Comparison of ENCODE assay signal across 1 cellular context in the genomic region with DNA sequence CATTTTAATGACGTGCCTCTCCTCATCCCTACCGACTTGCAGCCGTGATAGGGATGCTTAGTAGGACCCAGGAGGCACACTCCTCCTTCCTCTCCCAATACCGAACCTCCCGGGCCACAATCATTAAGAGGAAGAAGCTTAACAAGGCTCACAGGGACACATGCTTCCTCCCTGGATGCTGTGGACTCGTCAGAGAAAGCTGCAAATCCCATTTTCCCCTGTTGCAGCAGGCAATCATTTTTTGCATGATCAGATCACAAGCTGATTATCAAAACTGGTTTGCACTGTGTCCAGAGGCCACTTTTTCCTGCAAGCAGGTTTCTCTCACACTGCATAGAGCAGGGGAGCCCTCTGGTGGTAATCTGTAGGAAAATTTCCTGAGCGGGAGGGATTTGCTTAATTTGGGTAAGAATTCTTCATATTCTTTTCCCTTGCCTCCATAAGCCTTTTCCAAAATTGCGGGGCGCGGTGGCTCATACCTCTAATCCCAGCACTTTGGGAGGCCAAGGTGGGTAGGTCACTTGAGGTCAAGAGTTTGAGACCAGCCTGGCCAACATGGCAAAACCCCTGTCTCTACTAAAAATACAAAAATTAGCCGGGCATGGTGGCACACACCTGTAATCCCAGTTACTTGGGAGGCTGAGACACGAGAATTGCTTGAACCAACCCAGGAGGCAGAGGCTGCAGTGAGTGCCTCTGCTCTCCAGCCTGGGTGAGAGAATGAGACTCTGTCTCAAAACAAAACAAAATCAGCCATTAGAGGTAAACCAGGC.
TF ChIP-seq lines count a peak whose summit lies in the region.

No MANE protein-coding gene starts in this region.

TF ChIP-seq in HepG2, 621 proteins besides CTCF, POLR2A, EP300 and RAD21 (continued from another document):
- TF ChIP-seq, protein P1, sequence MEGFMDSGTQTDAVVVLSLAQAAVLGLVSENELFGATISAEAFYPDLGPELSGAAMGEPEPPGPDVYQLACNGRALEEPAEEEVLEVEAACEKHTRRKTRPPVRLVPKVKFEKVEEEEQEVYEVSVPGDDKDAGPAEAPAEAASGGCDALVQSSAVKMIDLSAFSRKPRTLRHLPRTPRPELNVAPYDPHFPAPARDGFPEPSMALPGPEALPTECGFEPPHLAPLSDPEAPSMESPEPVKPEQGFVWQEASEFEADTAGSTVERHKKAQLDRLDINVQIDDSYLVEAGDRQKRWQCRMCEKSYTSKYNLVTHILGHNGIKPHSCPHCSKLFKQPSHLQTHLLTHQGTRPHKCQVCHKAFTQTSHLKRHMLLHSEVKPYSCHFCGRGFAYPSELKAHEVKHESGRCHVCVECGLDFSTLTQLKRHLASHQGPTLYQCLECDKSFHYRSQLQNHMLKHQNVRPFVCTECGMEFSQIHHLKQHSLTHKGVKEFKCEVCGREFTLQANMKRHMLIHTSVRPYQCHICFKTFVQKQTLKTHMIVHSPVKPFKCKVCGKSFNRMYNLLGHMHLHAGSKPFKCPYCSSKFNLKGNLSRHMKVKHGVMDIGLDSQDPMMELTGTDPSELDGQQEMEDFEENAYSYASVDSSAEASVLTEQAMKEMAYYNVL (CRISPR knock-in tag; IDR thresholded peaks at IDR 0.05; ENCODE audit: borderline replicate concordance), result no peak
- TF ChIP-seq ZNF326 (CRISPR knock-in tag; IDR thresholded peaks at IDR 0.05; ENCODE audit: borderline replicate concordance), result no peak
- no peak for TF ChIP-seq CENPT (CRISPR knock-in tag; IDR thresholded peaks at IDR 0.05; ENCODE audit: low read depth)
- 0 out of 2 replicates have a peak, but pooled peaks have one; percentile 20 for TF ChIP-seq MIXL1 (CRISPR knock-in tag; IDR thresholded peaks at IDR 0.05)
- TF ChIP-seq ZFP82 (CRISPR knock-in tag; IDR thresholded peaks at IDR 0.05; ENCODE audit: borderline replicate concordance), result no peak
- TF ChIP-seq PHF8 (CRISPR knock-in tag; IDR thresholded peaks at IDR 0.05), result no peak
- peak; percentile 93 for TF ChIP-seq STAG1 (CRISPR knock-in tag; IDR thresholded peaks at IDR 0.05)
- TF ChIP-seq FOSL2 (CRISPR knock-in tag; IDR thresholded peaks at IDR 0.05), result 0 out of 2 replicates have a peak, but pooled peaks have one; percentile 9
- TF ChIP-seq, protein P2, sequence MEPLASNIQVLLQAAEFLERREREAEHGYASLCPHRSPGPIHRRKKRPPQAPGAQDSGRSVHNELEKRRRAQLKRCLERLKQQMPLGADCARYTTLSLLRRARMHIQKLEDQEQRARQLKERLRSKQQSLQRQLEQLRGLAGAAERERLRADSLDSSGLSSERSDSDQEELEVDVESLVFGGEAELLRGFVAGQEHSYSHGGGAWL (CRISPR knock-in tag; IDR thresholded peaks at IDR 0.05), result 0 out of 2 replicates have a peak, but pooled peaks have one; percentile 37
- TF ChIP-seq ZNF24 (IDR thresholded peaks at IDR 0.05), result no peak
- TF ChIP-seq, protein P3, sequence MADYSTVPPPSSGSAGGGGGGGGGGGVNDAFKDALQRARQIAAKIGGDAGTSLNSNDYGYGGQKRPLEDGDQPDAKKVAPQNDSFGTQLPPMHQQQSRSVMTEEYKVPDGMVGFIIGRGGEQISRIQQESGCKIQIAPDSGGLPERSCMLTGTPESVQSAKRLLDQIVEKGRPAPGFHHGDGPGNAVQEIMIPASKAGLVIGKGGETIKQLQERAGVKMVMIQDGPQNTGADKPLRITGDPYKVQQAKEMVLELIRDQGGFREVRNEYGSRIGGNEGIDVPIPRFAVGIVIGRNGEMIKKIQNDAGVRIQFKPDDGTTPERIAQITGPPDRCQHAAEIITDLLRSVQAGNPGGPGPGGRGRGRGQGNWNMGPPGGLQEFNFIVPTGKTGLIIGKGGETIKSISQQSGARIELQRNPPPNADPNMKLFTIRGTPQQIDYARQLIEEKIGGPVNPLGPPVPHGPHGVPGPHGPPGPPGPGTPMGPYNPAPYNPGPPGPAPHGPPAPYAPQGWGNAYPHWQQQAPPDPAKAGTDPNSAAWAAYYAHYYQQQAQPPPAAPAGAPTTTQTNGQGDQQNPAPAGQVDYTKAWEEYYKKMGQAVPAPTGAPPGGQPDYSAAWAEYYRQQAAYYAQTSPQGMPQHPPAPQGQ (CRISPR knock-in tag; IDR thresholded peaks at IDR 0.05; ENCODE audit: borderline replicate concordance), result no peak
- no peak for TF ChIP-seq KAT2B (IDR thresholded peaks at IDR 0.05; ENCODE audit: borderline replicate concordance, low read depth, low read length)
- no peak for TF ChIP-seq POLR2AphosphoS5 (IDR thresholded peaks at IDR 0.05; ENCODE audit: low read depth, low read length)
- no peak for TF ChIP-seq SALL1 (CRISPR knock-in tag; IDR thresholded peaks at IDR 0.05)
- TF ChIP-seq ZNF709 (CRISPR knock-in tag; IDR thresholded peaks at IDR 0.05), result no peak
- TF ChIP-seq STAT5B (CRISPR knock-in tag; IDR thresholded peaks at IDR 0.05), result no peak
- no peak for TF ChIP-seq ZBTB8A (CRISPR knock-in tag; IDR thresholded peaks at IDR 0.05; ENCODE audit: borderline replicate concordance, low read depth)
- TF ChIP-seq, protein P4, sequence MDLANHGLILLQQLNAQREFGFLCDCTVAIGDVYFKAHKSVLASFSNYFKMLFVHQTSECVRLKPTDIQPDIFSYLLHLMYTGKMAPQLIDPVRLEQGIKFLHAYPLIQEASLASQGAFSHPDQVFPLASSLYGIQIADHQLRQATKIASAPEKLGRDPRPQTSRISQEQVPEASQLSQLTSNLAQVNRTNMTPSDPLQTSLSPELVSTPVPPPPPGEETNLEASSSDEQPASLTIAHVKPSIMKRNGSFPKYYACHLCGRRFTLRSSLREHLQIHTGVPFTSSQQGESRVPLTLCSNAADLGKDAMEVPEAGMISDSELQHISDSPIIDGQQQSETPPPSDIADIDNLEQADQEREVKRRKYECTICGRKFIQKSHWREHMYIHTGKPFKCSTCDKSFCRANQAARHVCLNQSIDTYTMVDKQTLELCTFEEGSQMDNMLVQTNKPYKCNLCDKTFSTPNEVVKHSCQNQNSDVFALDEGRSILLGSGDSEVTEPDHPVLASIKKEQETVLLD (CRISPR knock-in tag; IDR thresholded peaks at IDR 0.05; ENCODE audit: low read depth), result no peak
- TF ChIP-seq MBD4 (IDR thresholded peaks at IDR 0.05; ENCODE audit: borderline replicate concordance, low read length), result no peak
- no peak for TF ChIP-seq ZKSCAN1 (IDR thresholded peaks at IDR 0.05; ENCODE audit: low read length)
- TF ChIP-seq XRCC5 (optimal IDR thresholded peaks at IDR 0.05; ENCODE audit: low read length), result peak; percentile 22
- TF ChIP-seq BORCS8-MEF2B (CRISPR knock-in tag; IDR thresholded peaks at IDR 0.05), result no peak
- TF ChIP-seq KAT7 (CRISPR knock-in tag; IDR thresholded peaks at IDR 0.05; ENCODE audit: borderline replicate concordance), result no peak
- peak; percentile 93 for TF ChIP-seq SMC3 (IDR thresholded peaks at IDR 0.05; ENCODE audit: low read length)
- TF ChIP-seq, protein P5, sequence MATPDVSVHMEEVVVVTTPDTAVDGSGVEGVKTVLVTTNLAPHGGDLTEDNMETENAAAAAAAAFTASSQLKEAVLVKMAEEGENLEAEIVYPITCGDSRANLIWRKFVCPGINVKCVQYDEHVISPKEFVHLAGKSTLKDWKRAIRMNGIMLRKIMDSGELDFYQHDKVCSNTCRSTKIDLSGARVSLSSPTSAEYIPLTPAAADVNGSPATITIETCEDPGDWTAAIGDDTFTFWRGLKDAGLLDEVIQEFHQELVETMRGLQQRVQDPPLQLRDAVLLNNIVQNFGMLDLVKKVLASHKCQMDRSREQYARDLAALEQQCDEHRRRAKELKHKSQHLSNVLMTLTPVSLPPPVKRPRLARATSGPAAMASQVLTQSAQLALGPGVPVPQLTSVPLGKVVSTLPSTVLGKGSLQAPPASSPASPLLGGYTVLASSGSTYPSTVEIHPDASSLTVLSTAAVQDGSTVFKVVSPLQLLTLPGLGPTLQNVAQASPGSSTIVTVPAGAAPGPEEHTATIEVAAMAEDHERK (CRISPR knock-in tag; IDR thresholded peaks at IDR 0.05; ENCODE audit: low read depth), result no peak
- TF ChIP-seq KDM2A (CRISPR knock-in tag; IDR thresholded peaks at IDR 0.05; ENCODE audit: borderline replicate concordance, low read depth), result peak; percentile 18; the same call in 1 of the 2 replicates
- no peak for TF ChIP-seq ESRRA (CRISPR knock-in tag; IDR thresholded peaks at IDR 0.05; ENCODE audit: low read depth)
- no peak for TF ChIP-seq ZFP36L1 (CRISPR knock-in tag; IDR thresholded peaks at IDR 0.05)
- 0 out of 2 replicates have a peak, but pooled peaks have one; percentile 26 for TF ChIP-seq SALL2 (CRISPR knock-in tag; IDR thresholded peaks at IDR 0.05)
- TF ChIP-seq TBL1XR1 (IDR thresholded peaks at IDR 0.05; ENCODE audit: borderline replicate concordance, low read length, partially characterized antibody), result no peak
- TF ChIP-seq SRSF1 (optimal IDR thresholded peaks at IDR 0.05; ENCODE audit: low read depth, low read length), result no peak
- no peak for TF ChIP-seq HDAC2 (CRISPR knock-in tag; IDR thresholded peaks at IDR 0.05)
- TF ChIP-seq ZNF44 (CRISPR knock-in tag; IDR thresholded peaks at IDR 0.05), result no peak
- TF ChIP-seq, protein P6, sequence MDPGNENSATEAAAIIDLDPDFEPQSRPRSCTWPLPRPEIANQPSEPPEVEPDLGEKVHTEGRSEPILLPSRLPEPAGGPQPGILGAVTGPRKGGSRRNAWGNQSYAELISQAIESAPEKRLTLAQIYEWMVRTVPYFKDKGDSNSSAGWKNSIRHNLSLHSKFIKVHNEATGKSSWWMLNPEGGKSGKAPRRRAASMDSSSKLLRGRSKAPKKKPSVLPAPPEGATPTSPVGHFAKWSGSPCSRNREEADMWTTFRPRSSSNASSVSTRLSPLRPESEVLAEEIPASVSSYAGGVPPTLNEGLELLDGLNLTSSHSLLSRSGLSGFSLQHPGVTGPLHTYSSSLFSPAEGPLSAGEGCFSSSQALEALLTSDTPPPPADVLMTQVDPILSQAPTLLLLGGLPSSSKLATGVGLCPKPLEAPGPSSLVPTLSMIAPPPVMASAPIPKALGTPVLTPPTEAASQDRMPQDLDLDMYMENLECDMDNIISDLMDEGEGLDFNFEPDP (CRISPR knock-in tag; conservative IDR thresholded peaks at IDR 0.05), result no peak
- TF ChIP-seq, protein P7, sequence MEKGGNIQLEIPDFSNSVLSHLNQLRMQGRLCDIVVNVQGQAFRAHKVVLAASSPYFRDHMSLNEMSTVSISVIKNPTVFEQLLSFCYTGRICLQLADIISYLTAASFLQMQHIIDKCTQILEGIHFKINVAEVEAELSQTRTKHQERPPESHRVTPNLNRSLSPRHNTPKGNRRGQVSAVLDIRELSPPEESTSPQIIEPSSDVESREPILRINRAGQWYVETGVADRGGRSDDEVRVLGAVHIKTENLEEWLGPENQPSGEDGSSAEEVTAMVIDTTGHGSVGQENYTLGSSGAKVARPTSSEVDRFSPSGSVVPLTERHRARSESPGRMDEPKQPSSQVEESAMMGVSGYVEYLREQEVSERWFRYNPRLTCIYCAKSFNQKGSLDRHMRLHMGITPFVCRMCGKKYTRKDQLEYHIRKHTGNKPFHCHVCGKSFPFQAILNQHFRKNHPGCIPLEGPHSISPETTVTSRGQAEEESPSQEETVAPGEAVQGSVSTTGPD (CRISPR knock-in tag; IDR thresholded peaks at IDR 0.05), result peak; percentile 43; the same call in 1 of the 2 replicates
- TF ChIP-seq PLRG1 (conservative IDR thresholded peaks at IDR 0.05), result no peak
- TF ChIP-seq ISX (CRISPR knock-in tag; conservative IDR thresholded peaks at IDR 0.05), result no peak
- no peak for TF ChIP-seq TBX2 (CRISPR knock-in tag; IDR thresholded peaks at IDR 0.05; ENCODE audit: borderline replicate concordance)
- TF ChIP-seq EHMT2 (IDR thresholded peaks at IDR 0.05; ENCODE audit: borderline replicate concordance, low read depth, low read length), result no peak
- TF ChIP-seq, protein P8, sequence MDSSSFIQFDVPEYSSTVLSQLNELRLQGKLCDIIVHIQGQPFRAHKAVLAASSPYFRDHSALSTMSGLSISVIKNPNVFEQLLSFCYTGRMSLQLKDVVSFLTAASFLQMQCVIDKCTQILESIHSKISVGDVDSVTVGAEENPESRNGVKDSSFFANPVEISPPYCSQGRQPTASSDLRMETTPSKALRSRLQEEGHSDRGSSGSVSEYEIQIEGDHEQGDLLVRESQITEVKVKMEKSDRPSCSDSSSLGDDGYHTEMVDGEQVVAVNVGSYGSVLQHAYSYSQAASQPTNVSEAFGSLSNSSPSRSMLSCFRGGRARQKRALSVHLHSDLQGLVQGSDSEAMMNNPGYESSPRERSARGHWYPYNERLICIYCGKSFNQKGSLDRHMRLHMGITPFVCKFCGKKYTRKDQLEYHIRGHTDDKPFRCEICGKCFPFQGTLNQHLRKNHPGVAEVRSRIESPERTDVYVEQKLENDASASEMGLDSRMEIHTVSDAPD (CRISPR knock-in tag; IDR thresholded peaks at IDR 0.05), result no peak
- TF ChIP-seq, protein P9, sequence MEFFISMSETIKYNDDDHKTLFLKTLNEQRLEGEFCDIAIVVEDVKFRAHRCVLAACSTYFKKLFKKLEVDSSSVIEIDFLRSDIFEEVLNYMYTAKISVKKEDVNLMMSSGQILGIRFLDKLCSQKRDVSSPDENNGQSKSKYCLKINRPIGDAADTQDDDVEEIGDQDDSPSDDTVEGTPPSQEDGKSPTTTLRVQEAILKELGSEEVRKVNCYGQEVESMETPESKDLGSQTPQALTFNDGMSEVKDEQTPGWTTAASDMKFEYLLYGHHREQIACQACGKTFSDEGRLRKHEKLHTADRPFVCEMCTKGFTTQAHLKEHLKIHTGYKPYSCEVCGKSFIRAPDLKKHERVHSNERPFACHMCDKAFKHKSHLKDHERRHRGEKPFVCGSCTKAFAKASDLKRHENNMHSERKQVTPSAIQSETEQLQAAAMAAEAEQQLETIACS (CRISPR knock-in tag; IDR thresholded peaks at IDR 0.05), result no peak
